12 cellular contexts compared by ENCODE assay signal in genomic region chr6:149080511-149080910, GRCh38.
DNase-seq lines count a peak whose midpoint lies in the region; ATAC-seq and TF ChIP-seq lines count a peak whose summit lies in the region.
"Had no signal": no experiment of that assay in that cellular context is flagged by ENCODE, and none has a peak within 500 bp of the region (broad histone marks: within the 10 kb centered on the region; RNA-seq: fewer than 3 reads in every experiment).

No MANE protein-coding gene starts in this region.

- H3K27ac ChIP-seq in tibial nerve = peak overlapping the region; percentile 28 to 79 (median 56)

- H3K36me3 ChIP-seq in tibial nerve = peaks cover 0 to under 1% (median 0%) of the 10 kb centered on the region in 3 donors

- no peak for ATAC-seq in activated naive CD8-positive, alpha-beta T cell treated with anti-CD3 and anti-CD28 coated beads, Interleukin-2, amount 10 ng/mL, durations not matched to agents 7 days and 5 days (ENCODE audit: low read depth)
- ATAC-seq: stimulated activated naive CD8-positive, alpha-beta T cell treated with anti-CD3 and anti-CD28 coated beads, Interleukin-15, amount 100 ng/mL, for 72 hours had no signal

- no peak for TF ChIP-seq POLR2A in tibial nerve (IDR thresholded peaks at IDR 0.05)

- no peaks in the 10 kb centered on the region for H3K27me3 ChIP-seq in tibial nerve

- no peaks in the 10 kb centered on the region for H3K27me3 Mint-ChIP-seq in activated naive CD8-positive, alpha-beta T cell treated with anti-CD3 and anti-CD28 coated beads, Interleukin-2, amount 10 ng/mL, durations not matched to agents 7 days and 5 days
- no peaks in the 10 kb centered on the region for H3K27me3 Mint-ChIP-seq in activated naive CD8-positive, alpha-beta T cell treated with anti-CD3 and anti-CD28 coated beads for 36 hours
- H3K27me3 Mint-ChIP-seq: naive B cell; stimulated activated naive CD8-positive, alpha-beta T cell treated with anti-CD3 and anti-CD28 coated beads, Interleukin-15, amount 100 ng/mL, for 72 hours had no signal

- in situ Hi-C loops in astrocyte of the cerebellum (cut with HindIII; ENCODE audit: low sequenced_read_pairs) = loop anchor here (25.0 kb wide), 1 partner anchor 332 kb away; the partner anchor contains the start of gene SUMO4

- peak overlapping the region; percentile 25 for H3K27ac Mint-ChIP-seq in activated naive CD8-positive, alpha-beta T cell treated with anti-CD3 and anti-CD28 coated beads, Interleukin-2, amount 10 ng/mL, durations not matched to agents 7 days and 5 days
- no peak overlapping the region for H3K27ac Mint-ChIP-seq in activated naive CD8-positive, alpha-beta T cell treated with anti-CD3 and anti-CD28 coated beads for 36 hours
- H3K27ac Mint-ChIP-seq: stimulated activated naive CD8-positive, alpha-beta T cell treated with anti-CD3 and anti-CD28 coated beads, Interleukin-15, amount 100 ng/mL, for 72 hours had no signal

- H3K4me3 ChIP-seq in astrocyte of the cerebellum (ENCODE audit: low read depth, low read length) = no peak overlapping the region
- no peak overlapping the region for H3K4me3 ChIP-seq in tibial nerve

- H3K36me3 Mint-ChIP-seq in activated naive CD8-positive, alpha-beta T cell treated with anti-CD3 and anti-CD28 coated beads, Interleukin-2, amount 10 ng/mL, durations not matched to agents 7 days and 5 days = peaks cover 8% of the 10 kb centered on the region
- no peaks in the 10 kb centered on the region for H3K36me3 Mint-ChIP-seq in activated naive CD8-positive, alpha-beta T cell treated with anti-CD3 and anti-CD28 coated beads for 36 hours

- no peak for TF ChIP-seq CTCF in astrocyte of the cerebellum (IDR thresholded peaks at IDR 0.05; ENCODE audit: low read depth, low read length, missing control alignments)
- TF ChIP-seq CTCF in tibial nerve (IDR thresholded peaks at IDR 0.05) = no peak

- H3K4me1 Mint-ChIP-seq in activated naive CD8-positive, alpha-beta T cell treated with anti-CD3 and anti-CD28 coated beads, Interleukin-2, amount 10 ng/mL, durations not matched to agents 7 days and 5 days = peaks cover 54% of the 10 kb centered on the region
- H3K4me1 Mint-ChIP-seq in activated naive CD8-positive, alpha-beta T cell treated with anti-CD3 and anti-CD28 coated beads for 36 hours = peaks cover 56% of the 10 kb centered on the region

- no peak overlapping the region for H3K4me3 Mint-ChIP-seq in activated naive CD8-positive, alpha-beta T cell treated with anti-CD3 and anti-CD28 coated beads, Interleukin-2, amount 10 ng/mL, durations not matched to agents 7 days and 5 days
- H3K4me3 Mint-ChIP-seq in activated naive CD8-positive, alpha-beta T cell treated with anti-CD3 and anti-CD28 coated beads for 36 hours = no peak overlapping the region
- H3K4me3 Mint-ChIP-seq: naive B cell; stimulated activated naive CD8-positive, alpha-beta T cell treated with anti-CD3 and anti-CD28 coated beads, Interleukin-15, amount 100 ng/mL, for 72 hours had no signal

- no peaks in the 10 kb centered on the region for H3K9me3 ChIP-seq in tibial nerve

- 34 to 36% methylated on average over 5 of the region's 5 CpGs for WGBS in tibial nerve, 2 donors

- H3K4me1 ChIP-seq in tibial nerve = peaks cover 0 to 64% (median 24%) of the 10 kb centered on the region in 4 donors

- H3K9me3 Mint-ChIP-seq in activated naive CD8-positive, alpha-beta T cell treated with anti-CD3 and anti-CD28 coated beads, Interleukin-2, amount 10 ng/mL, durations not matched to agents 7 days and 5 days = peaks cover 3% of the 10 kb centered on the region
- no peaks in the 10 kb centered on the region for H3K9me3 Mint-ChIP-seq in activated naive CD8-positive, alpha-beta T cell treated with anti-CD3 and anti-CD28 coated beads for 36 hours
- H3K9me3 Mint-ChIP-seq: naive B cell had no signal

- DNase-seq in activated naive CD8-positive, alpha-beta T cell treated with anti-CD3 and anti-CD28 coated beads, Interleukin-2, amount 10 ng/mL, durations not matched to agents 7 days and 5 days = no peak
- no peak for DNase-seq in activated naive CD8-positive, alpha-beta T cell treated with anti-CD3 and anti-CD28 coated beads for 36 hours
- DNase-seq in astrocyte of the cerebellum (ENCODE audit: low read depth) (peak; percentile 24), kidney tubule cell (ENCODE audit: low spot score) (peak; percentile 42), tibial nerve (ENCODE audit: low spot score in 2 of 2) (no peak), T-helper 2 cell (no peak), D341Med (ENCODE audit: low spot score) (no peak)
- DNase-seq in stimulated activated naive CD4-positive, alpha-beta T cell (lab: John Stamatoyannopoulos, UW) = no peak
- DNase-seq: naive B cell; NCI-H1092; NCI-H526; stimulated activated naive CD8-positive, alpha-beta T cell treated with anti-CD3 and anti-CD28 coated beads, Interleukin-15, amount 100 ng/mL, for 72 hours had no signal

- POLR2A ChIA-PET in activated naive CD8-positive, alpha-beta T cell treated with anti-CD3 and anti-CD28 coated beads, Interleukin-2, amount 10 ng/mL, durations not matched to agents 7 days and 5 days (lab: Charles Lee) = interaction anchor here (1.1 kb wide), 2 partner anchors 14 to 49 kb away, joined by 4 to 5 read pairs; no protein-coding TSS in a partner anchor

- no peak for TF ChIP-seq EP300 in tibial nerve (IDR thresholded peaks at IDR 0.05)

Comparison
In these comparisons a context has a peak if more than half of its experiments do, and no peak if none do; other contexts are left out.
1. DNase-seq: peak in astrocyte of the cerebellum (single experiment) and kidney tubule cell (single experiment); none in activated naive CD8-positive, alpha-beta T cell treated with anti-CD3 and anti-CD28 coated beads, Interleukin-2, amount 10 ng/mL, durations not matched to agents 7 days and 5 days (single experiment), activated naive CD8-positive, alpha-beta T cell treated with anti-CD3 and anti-CD28 coated beads for 36 hours (single experiment), tibial nerve (0 of 2), stimulated activated naive CD4-positive, alpha-beta T cell (0 of 6), T-helper 2 cell (0 of 5) and D341Med (single experiment).